In genomic region chr3:126656376-126657134, GRCh38 we compare ENCODE assay signal across 17 cellular contexts. TPM values are rescaled to one million over a fixed set of nuclear protein-coding genes. Genes with fewer than 3 reads are reported as not detected.
A peak's percentile ranks its signal among the peaks of the same experiment; 100 is the strongest.
DNase-seq lines count a peak whose midpoint lies in the region; ATAC-seq and TF ChIP-seq lines count a peak whose summit lies in the region.
"Had no signal": no experiment of that assay in that cellular context is flagged by ENCODE, and none has a peak within 500 bp of the region (broad histone marks: within the 10 kb centered on the region; RNA-seq: fewer than 3 reads in every experiment).

No MANE protein-coding gene starts in this region.

- no peaks in the 10 kb centered on the region for H3K27me3 ChIP-seq in CD8-positive, alpha-beta T cell (ENCODE audit: insufficient read depth, low read length)
- H3K27me3 ChIP-seq in prostate gland (replicated peaks; ENCODE audit: insufficient read depth) (no peaks in the 10 kb centered on the region), adrenal gland (no peaks in the 10 kb centered on the region)

- H3K9me3 ChIP-seq in CD8-positive, alpha-beta T cell (ENCODE audit: low read length) = no peaks in the 10 kb centered on the region
- H3K9me3 ChIP-seq in prostate gland (no peaks in the 10 kb centered on the region), adrenal gland (replicated peaks in 1 of 3) (no peaks in the 10 kb centered on the region)

- peaks cover 44% of the 10 kb centered on the region for H3K27me3 Mint-ChIP-seq in activated naive CD4-positive, alpha-beta T cell treated with anti-CD3 and anti-CD28 coated beads, Interleukin-2, amount 10 ng/mL, durations not matched to agents 7 days and 5 days
- no peaks in the 10 kb centered on the region for H3K27me3 Mint-ChIP-seq in activated naive CD4-positive, alpha-beta T cell treated with anti-CD3 and anti-CD28 coated beads for 36 hours (ENCODE audit: low read depth)
- peaks cover 5% of the 10 kb centered on the region for H3K27me3 Mint-ChIP-seq in CD8-positive, alpha-beta T cell (ENCODE audit: low read depth)
- peaks cover 33% of the 10 kb centered on the region for H3K27me3 Mint-ChIP-seq in activated T-helper 2 cell treated with anti-CD3 and anti-CD28 coated beads, Interferon-gamma antibody, Interleukin-2, Interleukin-4, amounts not matched to agents 10 μg/mL and 5 μg/mL and 100 μg/mL, durations not matched to agents 14 hours and 24 hours and 36 hours (ENCODE audit: low read depth)
- H3K27me3 Mint-ChIP-seq in nephron (ENCODE audit: low read depth) = peaks cover 41% of the 10 kb centered on the region

- WGBS in prostate gland = 74% methylated on average over 8 of the region's 8 CpGs
- 80 to 88% (median 86%) methylated on average over 7 to 8 of the region's 8 CpGs for WGBS in adrenal gland, 4 donors

- no peaks in the 10 kb centered on the region for H3K36me3 ChIP-seq in CD8-positive, alpha-beta T cell (ENCODE audit: insufficient read depth, low read length)
- H3K36me3 ChIP-seq in prostate gland (no peaks in the 10 kb centered on the region), adrenal gland (replicated peaks in 1 of 2) (no peaks in the 10 kb centered on the region)

- H3K9me3 Mint-ChIP-seq in activated naive CD4-positive, alpha-beta T cell treated with anti-CD3 and anti-CD28 coated beads, Interleukin-2, amount 10 ng/mL, durations not matched to agents 7 days and 5 days = peaks cover 9% of the 10 kb centered on the region
- H3K9me3 Mint-ChIP-seq in activated naive CD4-positive, alpha-beta T cell treated with anti-CD3 and anti-CD28 coated beads for 36 hours = no peaks in the 10 kb centered on the region
- H3K9me3 Mint-ChIP-seq in CD8-positive, alpha-beta T cell = no peaks in the 10 kb centered on the region
- H3K9me3 Mint-ChIP-seq in activated T-helper 2 cell treated with anti-CD3 and anti-CD28 coated beads, Interferon-gamma antibody, Interleukin-2, Interleukin-4, amounts not matched to agents 10 μg/mL and 5 μg/mL and 100 μg/mL, durations not matched to agents 14 hours and 24 hours and 36 hours = no peaks in the 10 kb centered on the region
- H3K9me3 Mint-ChIP-seq in nephron = peaks cover 4% of the 10 kb centered on the region

- peaks cover 7% of the 10 kb centered on the region for H3K4me1 Mint-ChIP-seq in activated naive CD4-positive, alpha-beta T cell treated with anti-CD3 and anti-CD28 coated beads, Interleukin-2, amount 10 ng/mL, durations not matched to agents 7 days and 5 days
- H3K4me1 Mint-ChIP-seq in activated naive CD4-positive, alpha-beta T cell treated with anti-CD3 and anti-CD28 coated beads for 36 hours (ENCODE audit: low read depth) = peaks cover 6% of the 10 kb centered on the region
- peaks cover 10% of the 10 kb centered on the region for H3K4me1 Mint-ChIP-seq in CD8-positive, alpha-beta T cell (ENCODE audit: low read depth)
- H3K4me1 Mint-ChIP-seq in activated T-helper 2 cell treated with anti-CD3 and anti-CD28 coated beads, Interferon-gamma antibody, Interleukin-2, Interleukin-4, amounts not matched to agents 10 μg/mL and 5 μg/mL and 100 μg/mL, durations not matched to agents 14 hours and 24 hours and 36 hours (ENCODE audit: low read depth) = peaks cover 4% of the 10 kb centered on the region
- H3K4me1 Mint-ChIP-seq in nephron = peaks cover 8% of the 10 kb centered on the region

- CTCF ChIA-PET in activated naive CD4-positive, alpha-beta T cell treated with anti-CD3 and anti-CD28 coated beads, Interleukin-2, amount 10 ng/mL, durations not matched to agents 7 days and 5 days (lab: Charles Lee) = no interaction called here
- CTCF ChIA-PET in activated naive CD4-positive, alpha-beta T cell treated with anti-CD3 and anti-CD28 coated beads for 36 hours (lab: Charles Lee) = interaction anchor here (1.6 kb wide), 1 partner anchor 23 kb away, joined by 4 read pairs; no protein-coding TSS in a partner anchor
- CTCF ChIA-PET in CD8-positive, alpha-beta T cell (lab: Charles Lee) = interaction anchor here (1.9 kb wide), 1 partner anchor 23 kb away, joined by 9 read pairs; no protein-coding TSS in a partner anchor

- TF ChIP-seq POLR2A in prostate gland (IDR thresholded peaks at IDR 0.05) = no peak
- TF ChIP-seq POLR2A in adrenal gland (IDR thresholded peaks at IDR 0.05) = no peak

- peaks cover 3% of the 10 kb centered on the region for H3K4me1 ChIP-seq in CD8-positive, alpha-beta T cell (ENCODE audit: insufficient read depth, low read length)
- H3K4me1 ChIP-seq in prostate gland (replicated peaks) (no peaks in the 10 kb centered on the region), adrenal gland (replicated peaks in 1 of 2) (peaks cover 3 to 12% of the 10 kb centered on the region in 2 donors)

- H3K36me3 Mint-ChIP-seq in activated naive CD4-positive, alpha-beta T cell treated with anti-CD3 and anti-CD28 coated beads, Interleukin-2, amount 10 ng/mL, durations not matched to agents 7 days and 5 days = no peaks in the 10 kb centered on the region
- no peaks in the 10 kb centered on the region for H3K36me3 Mint-ChIP-seq in activated naive CD4-positive, alpha-beta T cell treated with anti-CD3 and anti-CD28 coated beads for 36 hours (ENCODE audit: low read depth)
- H3K36me3 Mint-ChIP-seq in CD8-positive, alpha-beta T cell = no peaks in the 10 kb centered on the region
- H3K36me3 Mint-ChIP-seq in activated T-helper 2 cell treated with anti-CD3 and anti-CD28 coated beads, Interferon-gamma antibody, Interleukin-2, Interleukin-4, amounts not matched to agents 10 μg/mL and 5 μg/mL and 100 μg/mL, durations not matched to agents 14 hours and 24 hours and 36 hours (ENCODE audit: low read depth) = no peaks in the 10 kb centered on the region
- no peaks in the 10 kb centered on the region for H3K36me3 Mint-ChIP-seq in nephron (ENCODE audit: low read depth)
- H3K36me3 Mint-ChIP-seq: CD4-positive, alpha-beta memory T cell had no signal

- no peak overlapping the region for H3K4me3 ChIP-seq in CD8-positive, alpha-beta T cell (ENCODE audit: low read depth, low read length)
- H3K4me3 ChIP-seq in prostate gland = no peak overlapping the region
- no peak overlapping the region for H3K4me3 ChIP-seq in adrenal gland
- H3K4me3 ChIP-seq: GM23338 had no signal

- H3K4me3 Mint-ChIP-seq in activated naive CD4-positive, alpha-beta T cell treated with anti-CD3 and anti-CD28 coated beads, Interleukin-2, amount 10 ng/mL, durations not matched to agents 7 days and 5 days = no peak overlapping the region
- no peak overlapping the region for H3K4me3 Mint-ChIP-seq in activated naive CD4-positive, alpha-beta T cell treated with anti-CD3 and anti-CD28 coated beads for 36 hours
- peak overlapping the region; percentile 37 for H3K4me3 Mint-ChIP-seq in CD8-positive, alpha-beta T cell
- H3K4me3 Mint-ChIP-seq in activated T-helper 2 cell treated with anti-CD3 and anti-CD28 coated beads, Interferon-gamma antibody, Interleukin-2, Interleukin-4, amounts not matched to agents 10 μg/mL and 5 μg/mL and 100 μg/mL, durations not matched to agents 14 hours and 24 hours and 36 hours (ENCODE audit: low read depth) = peak overlapping the region; percentile 18
- peak overlapping the region; percentile 3 to 72 (median 66) for H3K4me3 Mint-ChIP-seq in nephron

- intact Hi-C loops in activated naive CD4-positive, alpha-beta T cell treated with anti-CD3 and anti-CD28 coated beads for 36 hours (cut with micrococcal nuclease) = no loop called here
- intact Hi-C loops in CD8-positive, alpha-beta T cell (cut with DNase I, micrococcal nuclease) = no loop called here
- intact Hi-C loops in activated T-helper 2 cell treated with anti-CD3 and anti-CD28 coated beads, Interferon-gamma antibody, Interleukin-2, Interleukin-4, amounts not matched to agents 10 μg/mL and 5 μg/mL and 100 μg/mL, durations not matched to agents 14 hours and 24 hours and 36 hours (cut with micrococcal nuclease) = no loop called here
- intact Hi-C loops in prostate gland (cut with DNase I) = no loop called here
- intact Hi-C loops in adrenal gland (cut with DNase I) = no loop called here

- no peak overlapping the region for H3K27ac ChIP-seq in CD8-positive, alpha-beta T cell (ENCODE audit: low read depth, low read length)
- H3K27ac ChIP-seq in prostate gland (no peak overlapping the region), adrenal gland (no peak overlapping the region)

- no peak for DNase-seq in activated naive CD4-positive, alpha-beta T cell treated with anti-CD3 and anti-CD28 coated beads, Interleukin-2, amount 10 ng/mL, durations not matched to agents 7 days and 5 days
- no peak for DNase-seq in activated naive CD4-positive, alpha-beta T cell treated with anti-CD3 and anti-CD28 coated beads for 36 hours
- no peak for DNase-seq in CD8-positive, alpha-beta T cell
- no peak for DNase-seq in activated T-helper 2 cell treated with anti-CD3 and anti-CD28 coated beads, Interferon-gamma antibody, Interleukin-2, Interleukin-4, amounts not matched to agents 10 μg/mL and 5 μg/mL and 100 μg/mL, durations not matched to agents 14 hours and 24 hours and 36 hours (ENCODE audit: low spot score)
- no peak for DNase-seq in prostate gland (ENCODE audit: low spot score)
- DNase-seq in stimulated activated naive CD4-positive, alpha-beta T cell (lab: John Stamatoyannopoulos, UW) = no peak
- no peak for DNase-seq in adrenal gland
- DNase-seq: 8988T; AML-193; C1 segment of cervical spinal cord; CD4-positive, alpha-beta memory T cell; COR-L47; DMS153; DMS79 treated with DMSO at 0.1 percent for 48 hours; EL had no signal

- no peak for ATAC-seq in CD8-positive, alpha-beta T cell
- ATAC-seq: GM23338 had no signal

- TF ChIP-seq CTCF in CD8-positive, alpha-beta T cell (IDR thresholded peaks at IDR 0.05) = no peak
- no peak for TF ChIP-seq CTCF in nephron (IDR thresholded peaks at IDR 0.05; ENCODE audit: unreplicated experiment in 3 of 3)
- TF ChIP-seq CTCF in prostate gland (IDR thresholded peaks at IDR 0.05) = no peak
- TF ChIP-seq CTCF in adrenal gland (IDR thresholded peaks at IDR 0.05) = no peak

- POLR2A ChIA-PET in CD8-positive, alpha-beta T cell (lab: Charles Lee) = interaction anchor here (0.6 kb wide), 1 partner anchor 1081 kb away, joined by 4 read pairs; no protein-coding TSS in a partner anchor

- peak overlapping the region; percentile 65 for H3K27ac Mint-ChIP-seq in activated naive CD4-positive, alpha-beta T cell treated with anti-CD3 and anti-CD28 coated beads, Interleukin-2, amount 10 ng/mL, durations not matched to agents 7 days and 5 days
- no peak overlapping the region for H3K27ac Mint-ChIP-seq in activated naive CD4-positive, alpha-beta T cell treated with anti-CD3 and anti-CD28 coated beads for 36 hours
- no peak overlapping the region for H3K27ac Mint-ChIP-seq in CD8-positive, alpha-beta T cell
- H3K27ac Mint-ChIP-seq in activated T-helper 2 cell treated with anti-CD3 and anti-CD28 coated beads, Interferon-gamma antibody, Interleukin-2, Interleukin-4, amounts not matched to agents 10 μg/mL and 5 μg/mL and 100 μg/mL, durations not matched to agents 14 hours and 24 hours and 36 hours = no peak overlapping the region
- H3K27ac Mint-ChIP-seq in nephron = no peak overlapping the region
- H3K27ac Mint-ChIP-seq: GM23338 had no signal

RNA-seq across cellular contexts. Expression of gene TXNRD3, which starts 1.6 kb away (rescaled TPM):
- 1 to 10 TPM; 3.1 to 4.6 TPM for total RNA-seq in activated naive CD4-positive, alpha-beta T cell treated with anti-CD3 and anti-CD28 coated beads for 36 hours
- total RNA-seq in CD8-positive, alpha-beta T cell = 1 to 10 TPM; 1.6 to 1.7 TPM
- 0.96 and 1.3 TPM in 2 replicates for total RNA-seq in activated T-helper 2 cell treated with anti-CD3 and anti-CD28 coated beads, Interferon-gamma antibody, Interleukin-2, Interleukin-4, amounts not matched to agents 10 μg/mL and 5 μg/mL and 100 μg/mL, durations not matched to agents 14 hours and 24 hours and 36 hours
- total RNA-seq in prostate gland (10 to 100 TPM; 14.4 to 20.7 TPM), adrenal gland (10 to 100 TPM in 5 of 8 donors, 1 to 10 TPM in 3; 7.3 to 20.8 (median 10.8) TPM)
- polyA plus RNA-seq in adrenal gland = 10 to 100 TPM in 1 of 3 donors, 1 to 10 TPM in 2; 6.8 to 10.9 (median 7.9) TPM

RNA-seq across cellular contexts. Expression of gene CHCHD6, which starts 47.5 kb away (rescaled TPM):
- total RNA-seq in activated naive CD4-positive, alpha-beta T cell treated with anti-CD3 and anti-CD28 coated beads for 36 hours = 10 to 100 TPM; 17.2 to 17.7 TPM
- total RNA-seq in CD8-positive, alpha-beta T cell = 1 to 10 TPM; 6.2 to 6.4 TPM
- 9.1 and 15.7 TPM in 2 replicates for total RNA-seq in activated T-helper 2 cell treated with anti-CD3 and anti-CD28 coated beads, Interferon-gamma antibody, Interleukin-2, Interleukin-4, amounts not matched to agents 10 μg/mL and 5 μg/mL and 100 μg/mL, durations not matched to agents 14 hours and 24 hours and 36 hours
- total RNA-seq in prostate gland (10 to 100 TPM; 13.9 to 34.4 TPM), adrenal gland (10 to 100 TPM; 10.6 to 21.3 (median 17.5) TPM)
- polyA plus RNA-seq in adrenal gland = 10 to 100 TPM; 14.9 to 20.0 (median 17.8) TPM

Comparison
In these comparisons a context has a peak if more than half of its experiments do, and no peak if none do; other contexts are left out.
1. H3K4me3 Mint-ChIP-seq: peak in CD8-positive, alpha-beta T cell (single experiment), activated T-helper 2 cell treated with anti-CD3 and anti-CD28 coated beads, Interferon-gamma antibody, Interleukin-2, Interleukin-4, amounts not matched to agents 10 μg/mL and 5 μg/mL and 100 μg/mL, durations not matched to agents 14 hours and 24 hours and 36 hours (single experiment) and nephron (3 of 3); none in activated naive CD4-positive, alpha-beta T cell treated with anti-CD3 and anti-CD28 coated beads, Interleukin-2, amount 10 ng/mL, durations not matched to agents 7 days and 5 days (single experiment) and activated naive CD4-positive, alpha-beta T cell treated with anti-CD3 and anti-CD28 coated beads for 36 hours (single experiment).